Comparison of ENCODE assay signal across 16 cellular contexts in the genomic region with DNA sequence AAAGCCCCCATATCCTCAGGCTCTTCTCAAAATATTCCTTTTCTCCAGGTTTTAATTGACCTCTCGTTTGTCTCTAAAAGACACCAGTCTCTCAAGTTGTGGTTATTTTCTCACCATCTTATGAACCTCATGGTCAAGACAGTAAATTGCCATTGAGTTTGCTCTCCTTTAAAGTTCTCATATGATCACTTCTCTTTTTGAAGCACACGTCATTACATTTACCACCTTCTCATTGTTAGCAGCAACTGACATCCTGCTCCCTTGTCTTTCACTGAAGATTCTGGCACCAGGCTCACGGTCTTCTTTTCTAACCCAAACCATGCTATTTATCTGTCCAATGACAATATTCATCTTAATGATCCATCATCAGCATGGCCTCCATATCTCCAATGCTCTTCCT.
DNase-seq lines count a peak whose midpoint lies in the region; ATAC-seq, FAIRE-seq and TF ChIP-seq lines count a peak whose summit lies in the region.
"Had no signal": no experiment of that assay in that cellular context is flagged by ENCODE, and none has a peak within 500 bp of the region (broad histone marks: within the 10 kb centered on the region; RNA-seq: fewer than 3 reads in every experiment).

No MANE protein-coding gene starts in this region.

- no peak for DNase-seq in GM18507 (ENCODE audit: extremely low spot score, insufficient read length, low read depth)
- no peak for DNase-seq in heart right ventricle
- DNase-seq in NCI-H345 treated with DMSO at 0.1 percent for 48 hours (lab: John Stamatoyannopoulos, UW; ENCODE audit: unreplicated experiment): no peak
- DNase-seq: Caco-2; CD8-positive, alpha-beta T cell; DMS53; H7; Karpas-422 had no signal

- H3K36me3 ChIP-seq in heart right ventricle: no peaks in the 10 kb centered on the region

- intact Hi-C loops in heart right ventricle (cut with DNase I): no loop called here

- no peak overlapping the region for H3K27ac ChIP-seq in heart right ventricle

- FAIRE-seq in GM18507 (lab: Jason Lieb, UNC): peak; percentile 12
- FAIRE-seq: GM12892, GM19239, K562 had no signal

- 72% methylated on average over 3 of the region's 3 CpGs for WGBS in heart right ventricle, 2 donors

- TF ChIP-seq CTCF in heart right ventricle (IDR thresholded peaks at IDR 0.05): no peak

- H3K4me1 ChIP-seq in heart right ventricle: no peaks in the 10 kb centered on the region

- no peaks in the 10 kb centered on the region for H3K9me3 ChIP-seq in heart right ventricle
- H3K9me3 ChIP-seq: Caco-2 had no signal

- H3K4me3 ChIP-seq in heart right ventricle: no peak overlapping the region
- H3K4me3 ChIP-seq: GM23338, K562 had no signal

- no peaks in the 10 kb centered on the region for H3K27me3 ChIP-seq in heart right ventricle

- ATAC-seq in GM19351 (IDR thresholded peaks at IDR 0.05; ENCODE audit: unreplicated experiment) (peak; percentile 71), HG03354 (IDR thresholded peaks at IDR 0.05; ENCODE audit: poor library complexity, severe bottlenecking, unreplicated experiment) (peak; percentile 28), heart right ventricle (no peak), GM18502 (IDR thresholded peaks at IDR 0.05; ENCODE audit: poor library complexity, unreplicated experiment) (no peak), HG02571 (IDR thresholded peaks at IDR 0.05; ENCODE audit: unreplicated experiment) (no peak)
- ATAC-seq: CD8-positive, alpha-beta T cell; GM23338; K562 had no signal

Comparison
In these comparisons a context has a peak if more than half of its experiments do, and no peak if none do; other contexts are left out.
1. ATAC-seq: peak in GM19351 (single experiment) and HG03354 (single experiment); none in heart right ventricle (0 of 8), GM18502 (single experiment) and HG02571 (single experiment).